1 cellular context compared by ENCODE assay signal in the genomic region with DNA sequence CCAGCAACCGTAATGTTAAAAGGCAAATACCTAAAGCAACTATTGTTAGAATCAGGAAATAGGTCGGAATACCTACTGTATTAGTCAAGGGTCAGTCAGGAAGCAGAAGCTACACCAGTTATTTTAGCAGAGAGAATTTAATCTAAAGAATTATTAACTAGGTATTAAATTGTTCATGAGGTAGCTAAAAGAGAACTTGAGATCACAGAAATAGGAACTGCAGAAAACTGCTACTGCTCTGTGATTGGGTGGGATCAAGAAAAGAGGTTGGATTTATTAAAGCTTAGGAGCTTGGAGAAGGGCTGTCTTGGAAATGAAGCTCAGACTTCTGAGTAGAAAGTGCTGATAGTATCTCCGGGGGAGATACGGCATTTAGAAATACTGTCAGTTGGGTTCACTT.
TF ChIP-seq lines count a peak whose summit lies in the region.

No MANE protein-coding gene starts in this region.

TF ChIP-seq in IMR-90, 13 proteins besides CTCF, POLR2A, EP300 and RAD21:
- TF ChIP-seq MAFK (IDR thresholded peaks at IDR 0.05; ENCODE audit: low read depth, low read length) (no peak), BHLHE40 (IDR thresholded peaks at IDR 0.05; ENCODE audit: low read depth, low read length) (no peak), CHD1 (IDR thresholded peaks at IDR 0.05; ENCODE audit: low read depth, low read length) (no peak)
